Comparison of ENCODE assay signal across 10 cellular contexts in genomic region chr10:61993676-61994401, GRCh38.
DNase-seq lines count a peak whose midpoint lies in the region; ATAC-seq, FAIRE-seq and TF ChIP-seq lines count a peak whose summit lies in the region.
"Had no signal": no experiment of that assay in that cellular context is flagged by ENCODE, and none has a peak within 500 bp of the region (broad histone marks: within the 10 kb centered on the region; RNA-seq: fewer than 3 reads in every experiment).

No MANE protein-coding gene starts in this region.

- H3K4me3 ChIP-seq in bronchial epithelial cell (ENCODE audit: low read depth, low read length), result no peak overlapping the region

- H3K4me3 Mint-ChIP-seq in CD14-positive monocyte (no peak overlapping the region), natural killer cell (peak overlapping the region; percentile 92), WTC11 (no peak overlapping the region)

- H3K36me3 ChIP-seq in bronchial epithelial cell (ENCODE audit: control insufficient read depth, insufficient read depth, low read length), result no peaks in the 10 kb centered on the region

- intact Hi-C loops in CD14-positive monocyte (cut with micrococcal nuclease), result loop anchor here (2.0 to 10.0 kb wide), 3 partner anchors 49 to 92 kb away; partner anchors contain the start of gene ARID5B (in 1 of the 2)
- intact Hi-C loops in natural killer cell (cut with micrococcal nuclease), result loop anchor here (2.0 to 5.0 kb wide), 2 partner anchors 57 to 388 kb away; no protein-coding TSS in a partner anchor

- TF ChIP-seq CTCF in CD14-positive monocyte (IDR thresholded peaks at IDR 0.05) (no peak), bronchial epithelial cell (IDR thresholded peaks at IDR 0.05; ENCODE audit: insufficient read depth, low read length, severe bottlenecking) (no peak), natural killer cell (IDR thresholded peaks at IDR 0.05) (no peak), WTC11 (IDR thresholded peaks at IDR 0.05) (no peak)

- POLR2A ChIA-PET in WTC11 (lab: Charles Lee), result no interaction called here

- DNase-seq in CD14-positive monocyte (ENCODE audit: low spot score) (no peak), NCI-H1417 (lab: John Stamatoyannopoulos, UW) (peak in 2 of 3 experiments; percentile 28 to 86), bronchial epithelial cell (ENCODE audit: low read depth) (peak; percentile 31), natural killer cell (no peak), WTC11 (ENCODE audit: low spot score) (no peak), iPS-NIHi11 (ENCODE audit: low spot score) (no peak)
- no peak for DNase-seq in stimulated activated CD4-positive, alpha-beta T cell treated with anti-CD3 and anti-CD28 coated beads, Interleukin-15, amount 100 ng/mL, for 24 hours
- DNase-seq: NCI-H2107 had no signal

- H3K4me1 Mint-ChIP-seq in CD14-positive monocyte (peaks cover 40% of the 10 kb centered on the region), natural killer cell (peaks cover 51 to 59% of the 10 kb centered on the region in 2 donors), WTC11 (peaks cover 42% of the 10 kb centered on the region)

- H3K27me3 Mint-ChIP-seq in CD14-positive monocyte (ENCODE audit: low read depth in 3 of 3), result peaks cover 0 to 5% (median 0%) of the 10 kb centered on the region in 3 donors
- H3K27me3 Mint-ChIP-seq in natural killer cell (ENCODE audit: low read depth in 2 of 2), result no peaks in the 10 kb centered on the region
- H3K27me3 Mint-ChIP-seq in WTC11 (ENCODE audit: low read depth), result no peaks in the 10 kb centered on the region

- H3K27me3 ChIP-seq in bronchial epithelial cell (ENCODE audit: control insufficient read depth, insufficient read depth, low read length), result no peaks in the 10 kb centered on the region

- FAIRE-seq in bronchial epithelial cell (lab: Jason Lieb, UNC), result no peak
- FAIRE-seq: G401.6 had no signal

- H3K9me3 Mint-ChIP-seq in CD14-positive monocyte (no peaks in the 10 kb centered on the region), natural killer cell (no peaks in the 10 kb centered on the region), WTC11 (peaks cover 12% of the 10 kb centered on the region)

- ATAC-seq in natural killer cell (peak in 2 of 3 donors; percentile 9 to 17), HG02642 (IDR thresholded peaks at IDR 0.05; ENCODE audit: poor library complexity, unreplicated experiment) (no peak), WTC11 (no peak)

- peak overlapping the region; percentile 92 to 100 (median 99) for H3K27ac Mint-ChIP-seq in CD14-positive monocyte
- peak overlapping the region; percentile 93 to 96 for H3K27ac Mint-ChIP-seq in natural killer cell
- no peak overlapping the region for H3K27ac Mint-ChIP-seq in WTC11

- H3K36me3 Mint-ChIP-seq in CD14-positive monocyte, result peaks cover 8 to 12% of the 10 kb centered on the region in 2 donors
- H3K36me3 Mint-ChIP-seq in natural killer cell, result no peaks in the 10 kb centered on the region
- H3K36me3 Mint-ChIP-seq in WTC11, result no peaks in the 10 kb centered on the region

- CTCF ChIA-PET in WTC11 (lab: Charles Lee), result no interaction called here

TF ChIP-seq in WTC11, 78 proteins besides CTCF, POLR2A, EP300 and RAD21:
- no peak for TF ChIP-seq ZNF138 (CRISPR knock-in tag; conservative IDR thresholded peaks at IDR 0.05)
- TF ChIP-seq ZNF263 (CRISPR knock-in tag; IDR thresholded peaks at IDR 0.05; ENCODE audit: low read depth), result no peak
- TF ChIP-seq OVOL2 (CRISPR knock-in tag; IDR thresholded peaks at IDR 0.05; ENCODE audit: borderline replicate concordance), result no peak
- no peak for TF ChIP-seq ZSCAN18 (CRISPR knock-in tag; IDR thresholded peaks at IDR 0.05)
- TF ChIP-seq ZNF512 (CRISPR knock-in tag; IDR thresholded peaks at IDR 0.05; ENCODE audit: borderline replicate concordance), result no peak
- no peak for TF ChIP-seq ZNF416 (CRISPR knock-in tag; IDR thresholded peaks at IDR 0.05)
- no peak for TF ChIP-seq HMGXB4 (CRISPR knock-in tag; IDR thresholded peaks at IDR 0.05)
- no peak for TF ChIP-seq IRF2 (CRISPR knock-in tag; IDR thresholded peaks at IDR 0.05; ENCODE audit: borderline replicate concordance, low read depth)
- TF ChIP-seq GRHL2 (CRISPR knock-in tag; IDR thresholded peaks at IDR 0.05; ENCODE audit: insufficient replicate concordance, severe bottlenecking), result no peak
- TF ChIP-seq TP53 (CRISPR knock-in tag; IDR thresholded peaks at IDR 0.05), result no peak
- no peak for TF ChIP-seq TEAD4 (CRISPR knock-in tag; IDR thresholded peaks at IDR 0.05)
- TF ChIP-seq SMAD3 (CRISPR knock-in tag; IDR thresholded peaks at IDR 0.05; ENCODE audit: borderline replicate concordance), result no peak
- TF ChIP-seq NFATC4 (CRISPR knock-in tag; IDR thresholded peaks at IDR 0.05), result no peak

Comparison
In these comparisons a context has a peak if more than half of its experiments do, and no peak if none do; other contexts are left out.
1. DNase-seq: peak in NCI-H1417 (2 of 3) and bronchial epithelial cell (single experiment); none in CD14-positive monocyte (single experiment), natural killer cell (single experiment), stimulated activated CD4-positive, alpha-beta T cell treated with anti-CD3 and anti-CD28 coated beads, Interleukin-15, amount 100 ng/mL, for 24 hours (single experiment), WTC11 (single experiment) and iPS-NIHi11 (single experiment).
2. ATAC-seq: peak in natural killer cell (2 of 3); none in HG02642 (single experiment) and WTC11 (single experiment).